31 cellular contexts compared by ENCODE assay signal in genomic region chr17:68016838-68017237, GRCh38.
"Had no signal": no experiment of that assay in that cellular context is flagged by ENCODE, and none has a peak within 500 bp of the region (broad histone marks: within the 10 kb centered on the region; RNA-seq: fewer than 3 reads in every experiment).

No MANE protein-coding gene starts in this region.

- H3K9ac ChIP-seq: neural progenitor cell, parathyroid adenoma had no signal

- DNase-seq: naive thymus-derived CD4-positive, alpha-beta T cell; natural killer cell; occipital lobe; ovary; psoas muscle; right cardiac atrium; stimulated activated CD4-positive, alpha-beta T cell treated with anti-CD3 and anti-CD28 coated beads, Interleukin-12 subunit alpha, Interleukin-12 subunit beta, amount 100 ng/mL, for 4 hours; stimulated activated CD4-positive, alpha-beta T cell treated with anti-CD3 and anti-CD28 coated beads, Interleukin-1b, Interleukin-23, amount 100 ng/mL, for 48 hours; stimulated activated CD4-positive, alpha-beta T cell treated with anti-CD3 and anti-CD28 coated beads, Interleukin-4, amount 100 ng/mL, for 1 hour; stimulated activated CD4-positive, alpha-beta T cell treated with anti-CD3 and anti-CD28 coated beads, Interleukin-4, amount 100 ng/mL, for 4 hours; stimulated activated CD8-positive, alpha-beta memory T cell treated with anti-CD3 and anti-CD28 coated beads, Interleukin-4, amount 100 ng/mL, for 48 hours; stimulated activated naive CD4-positive, alpha-beta T cell; stimulated activated naive CD8-positive, alpha-beta T cell treated with anti-CD3 and anti-CD28 coated beads, Interleukin-15, amount 100 ng/mL, for 72 hours; stimulated activated naive CD8-positive, alpha-beta T cell treated with anti-CD3 and anti-CD28 coated beads, Interleukin-15, Interleukin-2, amounts not matched to agents 100 U/mL and 50 U/mL, for 24 hours; substantia nigra; testis; tibial artery; trophoblast cell; upper lobe of left lung had no signal

- H3K36me3 ChIP-seq: neural progenitor cell, ovary, spleen, suprapubic skin, tibial artery, upper lobe of left lung, vagina had no signal

- H2AFZ ChIP-seq: neural progenitor cell, parathyroid adenoma had no signal

- H3K9me3 Mint-ChIP-seq: natural killer cell; nephron; stimulated activated memory B cell treated with anti-CD40 and anti-IgM and Interleukin-4, amounts not matched to agents 10 μg/mL and 1 μg/mL and 100 μg/mL, for 72 hours; stimulated activated naive CD8-positive, alpha-beta T cell treated with anti-CD3 and anti-CD28 coated beads, Interleukin-15, amount 100 ng/mL, for 72 hours had no signal

- FAIRE-seq: urothelium cell line had no signal

- H3K36me3 Mint-ChIP-seq: natural killer cell; stimulated activated memory B cell treated with anti-CD40 and anti-IgM and Interleukin-4, amounts not matched to agents 10 μg/mL and 1 μg/mL and 100 μg/mL, for 72 hours had no signal

- H3K4me2 ChIP-seq: neural progenitor cell, smooth muscle cell had no signal

- ATAC-seq: naive thymus-derived CD4-positive, alpha-beta T cell; natural killer cell; psoas muscle; right cardiac atrium; sciatic nerve; stimulated activated memory B cell treated with anti-CD40 and anti-IgM and Interleukin-4, amounts not matched to agents 10 μg/mL and 1 μg/mL and 100 μg/mL, for 72 hours; stimulated activated naive CD8-positive, alpha-beta T cell treated with anti-CD3 and anti-CD28 coated beads, Interleukin-15, amount 100 ng/mL, for 72 hours; stimulated activated naive CD8-positive, alpha-beta T cell treated with anti-CD3 and anti-CD28 coated beads, Interleukin-15, Interleukin-2, amounts not matched to agents 100 U/mL and 50 U/mL, for 24 hours had no signal

- H3K4me1 ChIP-seq: neural progenitor cell, testis had no signal

- H3K9me3 ChIP-seq: ovary, psoas muscle, spleen, suprapubic skin, testis, tibial artery, upper lobe of left lung, vagina had no signal

- H3K27ac Mint-ChIP-seq: natural killer cell; nephron; neural progenitor cell; progenitor cell of endocrine pancreas; stimulated activated memory B cell treated with anti-CD40 and anti-IgM and Interleukin-4, amounts not matched to agents 10 μg/mL and 1 μg/mL and 100 μg/mL, for 72 hours; stimulated activated naive CD8-positive, alpha-beta T cell treated with anti-CD3 and anti-CD28 coated beads, Interleukin-15, amount 100 ng/mL, for 72 hours had no signal

- H3K27me3 Mint-ChIP-seq: progenitor cell of endocrine pancreas; stimulated activated memory B cell treated with anti-CD40 and anti-IgM and Interleukin-4, amounts not matched to agents 10 μg/mL and 1 μg/mL and 100 μg/mL, for 72 hours; stimulated activated naive CD8-positive, alpha-beta T cell treated with anti-CD3 and anti-CD28 coated beads, Interleukin-15, amount 100 ng/mL, for 72 hours had no signal

- H3K4me3 ChIP-seq: neural progenitor cell, ovary, psoas muscle, skin epidermis, smooth muscle cell, spleen, suprapubic skin, testis, tibial artery, upper lobe of left lung, vagina had no signal

- H3K4me3 Mint-ChIP-seq: naive thymus-derived CD4-positive, alpha-beta T cell; natural killer cell; nephron; neural progenitor cell; stimulated activated memory B cell treated with anti-CD40 and anti-IgM and Interleukin-4, amounts not matched to agents 10 μg/mL and 1 μg/mL and 100 μg/mL, for 72 hours; stimulated activated naive CD8-positive, alpha-beta T cell treated with anti-CD3 and anti-CD28 coated beads, Interleukin-15, amount 100 ng/mL, for 72 hours had no signal

- H3K27me3 ChIP-seq: neural progenitor cell, ovary, spleen, suprapubic skin, testis, tibial artery, upper lobe of left lung, vagina had no signal

- H3K27ac ChIP-seq: neural progenitor cell, ovary, parathyroid adenoma, psoas muscle, skin epidermis, spleen, suprapubic skin, testis, tibial artery, upper lobe of left lung, vagina had no signal

- H3K79me2 ChIP-seq: parathyroid adenoma had no signal
